Comparison of ENCODE assay signal across 15 cellular contexts in the genomic region with DNA sequence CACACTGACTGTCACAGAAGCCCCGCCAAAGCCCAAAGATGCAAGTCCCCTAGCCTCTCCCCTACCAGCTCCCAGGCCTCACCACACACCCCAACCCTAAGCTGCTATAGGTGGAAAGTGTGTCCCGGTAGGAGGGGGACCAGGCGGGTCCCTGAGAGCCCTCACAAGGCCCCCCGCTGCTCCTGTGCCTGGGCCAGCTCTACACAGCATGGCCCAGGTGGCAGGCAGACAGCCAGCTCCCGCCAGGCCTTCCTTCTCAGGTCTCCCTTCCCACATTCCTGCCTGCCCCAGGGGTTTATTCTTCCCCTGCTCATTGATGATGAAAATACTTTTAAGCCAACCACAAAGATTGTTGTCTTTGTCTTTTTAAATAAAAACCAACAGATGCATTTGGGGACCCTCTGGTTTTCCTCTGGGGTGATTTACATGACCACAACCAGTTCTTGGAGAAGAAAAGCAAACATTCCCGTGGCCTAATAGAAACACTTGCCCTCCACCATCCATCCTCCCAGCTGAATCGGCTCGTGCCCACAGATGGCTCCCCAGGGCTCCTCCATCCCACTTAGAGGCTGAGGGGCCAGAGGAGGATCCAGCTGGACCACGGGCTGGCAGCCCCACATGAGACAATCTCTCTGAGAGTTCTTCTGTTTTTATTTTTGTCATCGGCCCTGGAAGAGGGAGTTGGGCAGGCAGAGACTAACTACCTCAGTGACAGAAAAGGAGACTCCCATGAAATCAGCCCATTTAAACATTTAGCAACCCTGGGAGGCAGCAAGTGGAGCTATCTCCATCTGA.
DNase-seq lines count a peak whose midpoint lies in the region; ATAC-seq and TF ChIP-seq lines count a peak whose summit lies in the region.
"Had no signal": no experiment of that assay in that cellular context is flagged by ENCODE, and none has a peak within 500 bp of the region (broad histone marks: within the 10 kb centered on the region; RNA-seq: fewer than 3 reads in every experiment).

No MANE protein-coding gene starts in this region.

- H3K27ac ChIP-seq in right atrium auricular region (no peak overlapping the region), left ventricle myocardium inferior (replicated peaks) (no peak overlapping the region), uterus (no peak overlapping the region)
- H3K27ac ChIP-seq: C4-2B, vagina had no signal

- intact Hi-C loops in Right ventricle myocardium inferior (cut with DNase I), result no loop called here
- intact Hi-C loops in left ventricle myocardium inferior (cut with micrococcal nuclease), result no loop called here
- intact Hi-C loops in uterus (cut with DNase I; ENCODE audit: low total_unique reads), result no loop called here

- ATAC-seq in Right ventricle myocardium inferior, result no peak
- no peak for ATAC-seq in GM21825 (IDR thresholded peaks at IDR 0.05; ENCODE audit: unreplicated experiment)
- no peak for ATAC-seq in GM19328 (IDR thresholded peaks at IDR 0.05; ENCODE audit: unreplicated experiment)

- TF ChIP-seq POLR2A in uterus (IDR thresholded peaks at IDR 0.05), result no peak

- DNase-seq in Right ventricle myocardium inferior (ENCODE audit: missing footprints), result peak; percentile 44
- DNase-seq in right atrium auricular region (ENCODE audit: low spot score), result no peak
- peak; percentile 21 for DNase-seq in NCI-H446 treated with DMSO at 0.1 percent for 48 hours (lab: John Stamatoyannopoulos, UW)
- DNase-seq in left ventricle myocardium inferior, result peak; percentile 1
- DNase-seq in uterus, result peak; percentile 3
- no peak for DNase-seq in NCI-H526 treated with DMSO at 0.1 percent for 48 hours (lab: John Stamatoyannopoulos, UW)
- DNase-seq: cerebellar nuclear complex, immature natural killer cell, NCI-H1930, SHP77, small intestine had no signal

- no peak overlapping the region for H3K4me3 ChIP-seq in right atrium auricular region
- no peak overlapping the region for H3K4me3 ChIP-seq in left ventricle myocardium inferior
- no peak overlapping the region for H3K4me3 ChIP-seq in uterus
- H3K4me3 ChIP-seq: vagina had no signal

- H3K36me3 ChIP-seq in right atrium auricular region (no peaks in the 10 kb centered on the region), left ventricle myocardium inferior (no peaks in the 10 kb centered on the region), uterus (no peaks in the 10 kb centered on the region)
- H3K36me3 ChIP-seq: vagina had no signal

- no peaks in the 10 kb centered on the region for H3K27me3 ChIP-seq in right atrium auricular region
- peaks cover 57% of the 10 kb centered on the region for H3K27me3 ChIP-seq in left ventricle myocardium inferior (ENCODE audit: low read depth)
- no peaks in the 10 kb centered on the region for H3K27me3 ChIP-seq in uterus
- H3K27me3 ChIP-seq: vagina had no signal

- no peak for TF ChIP-seq CTCF in right atrium auricular region (IDR thresholded peaks at IDR 0.05)
- TF ChIP-seq CTCF in left ventricle myocardium inferior (IDR thresholded peaks at IDR 0.05; ENCODE audit: borderline replicate concordance), result no peak
- TF ChIP-seq CTCF in uterus (IDR thresholded peaks at IDR 0.05), result no peak

- H3K4me1 ChIP-seq in right atrium auricular region (peaks cover 0 to 9% of the 10 kb centered on the region in 2 donors), left ventricle myocardium inferior (no peaks in the 10 kb centered on the region), uterus (no peaks in the 10 kb centered on the region)
- H3K4me1 ChIP-seq: vagina had no signal

- H3K9me3 ChIP-seq in right atrium auricular region (no peaks in the 10 kb centered on the region), left ventricle myocardium inferior (replicated peaks) (no peaks in the 10 kb centered on the region), uterus (no peaks in the 10 kb centered on the region)
- H3K9me3 ChIP-seq: vagina had no signal

Comparison
In these comparisons a context has a peak if more than half of its experiments do, and no peak if none do; other contexts are left out.
1. DNase-seq: peak in Right ventricle myocardium inferior (single experiment), NCI-H446 treated with DMSO at 0.1 percent for 48 hours (single experiment), left ventricle myocardium inferior (single experiment) and uterus (2 of 2); none in right atrium auricular region (single experiment) and NCI-H526 treated with DMSO at 0.1 percent for 48 hours (single experiment).